Comparison of ENCODE assay signal across 26 cellular contexts in genomic region chr7:140235114-140235513, GRCh38.
"Had no signal": no experiment of that assay in that cellular context is flagged by ENCODE, and none has a peak within 500 bp of the region (broad histone marks: within the 10 kb centered on the region; RNA-seq: fewer than 3 reads in every experiment).

No MANE protein-coding gene starts in this region.

- H3K27ac Mint-ChIP-seq: mesothelial cell of epicardium; nephron; stimulated activated effector memory CD8-positive, alpha-beta T cell treated with anti-CD3 and anti-CD28 coated beads, Interleukin-12 subunit alpha, Interleukin-12 subunit beta, amount 100 ng/mL, for 72 hours had no signal

- H3K27me3 ChIP-seq: testis, upper lobe of left lung had no signal

- H3K9me3 ChIP-seq: esophagus squamous epithelium, heart right ventricle, left lung, mucosa of descending colon, psoas muscle, sigmoid colon, testis, tibial artery, upper lobe of left lung had no signal

- H3K9me3 Mint-ChIP-seq: mesothelial cell of epicardium; nephron; stimulated activated effector memory CD8-positive, alpha-beta T cell treated with anti-CD3 and anti-CD28 coated beads, Interleukin-12 subunit alpha, Interleukin-12 subunit beta, amount 100 ng/mL, for 72 hours had no signal

- ATAC-seq: heart right ventricle; left cardiac atrium; left lung; mucosa of descending colon; naive thymus-derived CD4-positive, alpha-beta T cell; psoas muscle; right cardiac atrium; stimulated activated effector memory CD8-positive, alpha-beta T cell treated with anti-CD3 and anti-CD28 coated beads, Interleukin-12 subunit alpha, Interleukin-12 subunit beta, amount 100 ng/mL, for 72 hours; stimulated activated naive CD8-positive, alpha-beta T cell treated with anti-CD3 and anti-CD28 coated beads, Interleukin-15, Interleukin-2, amounts not matched to agents 100 U/mL and 50 U/mL, for 24 hours had no signal

- DNase-seq: dermis blood vessel endothelial cell; effector memory CD4-positive, alpha-beta T cell; esophagus squamous epithelium; foreskin melanocyte; glutamatergic neuron; heart right ventricle; hippocampal formation; left cardiac atrium; left lung; mesenchymal stem cell; mucosa of descending colon; naive thymus-derived CD4-positive, alpha-beta T cell; nucleus accumbens; psoas muscle; right cardiac atrium; sigmoid colon; stimulated activated CD4-positive, alpha-beta T cell treated with anti-CD3 and anti-CD28 coated beads, Interleukin-2, amount 100 ng/mL, for 24 hours; stimulated activated CD4-positive, alpha-beta T cell treated with anti-CD3 and anti-CD28 coated beads, Interleukin-4, amount 100 ng/mL, for 24 hours; stimulated activated naive CD8-positive, alpha-beta T cell treated with anti-CD3 and anti-CD28 coated beads, Interleukin-15, Interleukin-2, amounts not matched to agents 100 U/mL and 50 U/mL, for 24 hours; substantia nigra; testis; tibial artery; upper lobe of left lung had no signal

- H3K36me3 Mint-ChIP-seq: mesothelial cell of epicardium had no signal

- H3K4me3 ChIP-seq: esophagus squamous epithelium, heart right ventricle, left lung, mucosa of descending colon, psoas muscle, sigmoid colon, testis, tibial artery, upper lobe of left lung had no signal

- H3K4me3 Mint-ChIP-seq: mesothelial cell of epicardium; naive thymus-derived CD4-positive, alpha-beta T cell; nephron; stimulated activated effector memory CD8-positive, alpha-beta T cell treated with anti-CD3 and anti-CD28 coated beads, Interleukin-12 subunit alpha, Interleukin-12 subunit beta, amount 100 ng/mL, for 72 hours had no signal

- H3K27ac ChIP-seq: esophagus squamous epithelium, heart right ventricle, left lung, psoas muscle, sigmoid colon, testis, tibial artery, upper lobe of left lung had no signal

- H3K36me3 ChIP-seq: esophagus squamous epithelium, heart right ventricle, left lung, sigmoid colon, tibial artery, upper lobe of left lung had no signal
